In the genomic region with DNA sequence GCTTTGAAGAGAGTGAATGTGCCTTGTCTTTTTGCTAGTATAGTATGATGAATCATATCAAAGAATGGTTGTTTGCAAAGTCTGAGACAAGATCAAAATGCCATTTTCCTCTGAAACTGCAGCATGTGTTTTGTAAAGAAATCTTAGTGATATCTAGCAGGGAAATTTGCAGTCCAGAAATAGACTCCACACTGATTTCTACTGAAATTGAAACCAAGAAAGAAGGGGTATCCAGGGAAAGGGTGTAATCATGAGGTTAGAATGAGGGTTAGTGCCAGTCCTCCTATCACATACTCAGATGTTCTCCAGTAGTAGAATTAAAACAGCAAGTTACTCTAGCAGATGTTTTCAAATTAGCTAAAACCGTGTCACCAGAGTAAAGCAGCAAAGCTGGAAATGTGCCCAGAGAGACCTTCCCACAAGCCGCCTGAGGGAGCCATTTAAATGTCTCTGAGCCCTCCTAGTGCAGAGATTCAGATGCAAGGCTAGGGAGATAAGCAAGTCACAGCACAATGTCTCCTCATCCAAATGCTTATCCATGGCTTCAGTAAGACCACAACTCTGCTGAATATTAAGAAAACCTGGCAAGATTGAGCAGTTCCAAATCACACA, we compare ENCODE assay signal across 19 cellular contexts. TPM values are rescaled to one million over a fixed set of nuclear protein-coding genes. Genes with fewer than 3 reads are reported as not detected.
DNase-seq lines count a peak whose midpoint lies in the region; TF ChIP-seq lines count a peak whose summit lies in the region.
"Had no signal": no experiment of that assay in that cellular context is flagged by ENCODE, and none has a peak within 500 bp of the region (broad histone marks: within the 10 kb centered on the region; RNA-seq: fewer than 3 reads in every experiment).

No MANE protein-coding gene starts in this region.

- no peak for TF ChIP-seq CTCF in GM20000 (IDR thresholded peaks at IDR 0.05; ENCODE audit: extremely low read depth, missing control alignments)

- DNase-seq in NCI-H2171 treated with DMSO at 0.1 percent for 48 hours (lab: John Stamatoyannopoulos, UW): peak; percentile 31
- DNase-seq in NCI-H2171 (lab: John Stamatoyannopoulos, UW): no peak
- DNase-seq in NCI-H1694 treated with DMSO at 0.1 percent for 48 hours (lab: John Stamatoyannopoulos, UW): peak; percentile 17
- peak; percentile 52 for DNase-seq in astrocyte of the hippocampus (ENCODE audit: low read depth, low spot score)
- DNase-seq in occipital lobe (lab: John Stamatoyannopoulos, UW): peak; percentile 2
- DNase-seq in GM20000 (ENCODE audit: low spot score): no peak
- DNase-seq in SIG-M5 treated with dmso at 0.1 percent for 504 hours (lab: John Stamatoyannopoulos, UW; ENCODE audit: unreplicated experiment): no peak
- no peak for DNase-seq in ACHN
- DNase-seq: activated CD4-positive, alpha-beta T cell treated with anti-CD3 and anti-CD28 coated beads, Interleukin-2, amount 50 U/mL, for 1 hour; central memory CD4-positive, alpha-beta T cell; KBM-7; left colon; NCI-H1048; NCI-H2081; stimulated activated CD4-positive, alpha-beta T cell treated with anti-CD3 and anti-CD28 coated beads, Interleukin-2, amount 100 ng/mL, for 24 hours; stimulated activated naive CD8-positive, alpha-beta T cell treated with anti-CD3 and anti-CD28 coated beads, Interleukin-15, Interleukin-2, amounts not matched to agents 100 U/mL and 50 U/mL, for 24 hours; T-helper 1 cell; trophoblast cell had no signal

- in situ Hi-C loops in ACHN (cut with HindIII; ENCODE audit: low pct_ligation_motif_present, low pct_unique_long_range_greater_than_20kb, low sequenced_read_pairs): no loop called here

RNA-seq across cellular contexts. Expression of a gene that starts 4.9 kb away (rescaled TPM):
- 80.2 TPM for total RNA-seq in occipital lobe
- total RNA-seq: RPMI7951 had no signal

Comparison
In these comparisons a context has a peak if more than half of its experiments do, and no peak if none do; other contexts are left out.
1. DNase-seq: peak in NCI-H2171 treated with DMSO at 0.1 percent for 48 hours (single experiment), NCI-H1694 treated with DMSO at 0.1 percent for 48 hours (single experiment), astrocyte of the hippocampus (single experiment) and occipital lobe (single experiment); none in NCI-H2171 (single experiment), GM20000 (single experiment), SIG-M5 treated with dmso at 0.1 percent for 504 hours (single experiment) and ACHN (single experiment).